ENCODE assay signal across 23 cellular contexts in the genomic region with DNA sequence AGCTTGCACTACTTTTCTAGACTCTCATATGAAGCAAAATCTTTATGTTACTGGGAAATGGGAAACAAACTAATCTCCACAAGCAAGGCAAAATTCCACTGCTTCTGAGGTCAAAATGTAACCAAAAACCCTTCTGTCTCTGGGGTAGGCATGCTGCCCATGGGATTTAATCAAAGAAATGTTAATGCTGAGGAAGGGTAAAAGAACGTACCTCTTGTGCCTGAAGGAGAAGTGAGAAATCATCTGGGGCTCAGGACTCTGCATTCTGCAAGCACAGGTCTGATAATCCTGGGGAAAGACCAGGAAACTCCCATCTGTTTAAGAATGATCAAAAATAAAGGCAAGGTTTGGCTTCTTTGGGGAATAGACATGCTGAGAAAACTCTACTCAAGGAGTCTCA.
A peak's percentile ranks its signal among the peaks of the same experiment; 100 is the strongest.
DNase-seq lines count a peak whose midpoint lies in the region; ATAC-seq and TF ChIP-seq lines count a peak whose summit lies in the region.
"Had no signal": no experiment of that assay in that cellular context is flagged by ENCODE, and none has a peak within 500 bp of the region (broad histone marks: within the 10 kb centered on the region; RNA-seq: fewer than 3 reads in every experiment).

No MANE protein-coding gene starts in this region.

- H3K9ac ChIP-seq in HUES6 (ENCODE audit: low read length) (no peak overlapping the region), mesendoderm (ENCODE audit: low read length) (no peak overlapping the region)
- H3K9ac ChIP-seq: GM23248 had no signal

- H3K4me1 Mint-ChIP-seq in WTC11, result peaks cover 65% of the 10 kb centered on the region
- H3K4me1 Mint-ChIP-seq: CD4-positive, CD25-positive, alpha-beta regulatory T cell; CD8-positive, alpha-beta memory T cell; IgD-negative memory B cell had no signal

- no peak for TF ChIP-seq CTCF in WTC11 (IDR thresholded peaks at IDR 0.05)

- H3K9me3 Mint-ChIP-seq in WTC11, result no peaks in the 10 kb centered on the region
- H3K9me3 Mint-ChIP-seq: IgD-negative memory B cell had no signal

- no peak overlapping the region for H3K4me2 ChIP-seq in mesendoderm (ENCODE audit: low read length)

- no peak overlapping the region for H3K23ac ChIP-seq in mesendoderm (ENCODE audit: low read length)

- POLR2A ChIA-PET in WTC11 (lab: Charles Lee), result no interaction called here

- no peak overlapping the region for H3K18ac ChIP-seq in mesendoderm (ENCODE audit: low read length)

- peak; percentile 63 for ATAC-seq in WTC11
- ATAC-seq in HG03520 (IDR thresholded peaks at IDR 0.05; ENCODE audit: unreplicated experiment), result no peak
- ATAC-seq in aorta (ENCODE audit: low FRiP score), result no peak
- ATAC-seq: GM12878, HepG2 had no signal

- H3K56ac ChIP-seq in mesendoderm (ENCODE audit: low read length), result peak overlapping the region; percentile 11

- no peaks in the 10 kb centered on the region for H3K36me3 ChIP-seq in HUES6 (ENCODE audit: control insufficient read depth, insufficient read depth, low read length)
- no peaks in the 10 kb centered on the region for H3K36me3 ChIP-seq in mesendoderm (ENCODE audit: control insufficient read depth, insufficient read depth, low read length)
- H3K36me3 ChIP-seq in aorta (ENCODE audit: control insufficient read depth in 1 of 2, insufficient read depth in 2 of 2, low read length in 1 of 2), result no peaks in the 10 kb centered on the region
- H3K36me3 ChIP-seq: BE2C had no signal

- H3K79me2 ChIP-seq in mesendoderm (ENCODE audit: control insufficient read depth, insufficient read depth, low read length), result peaks cover 23% of the 10 kb centered on the region

- DNase-seq in WTC11 (ENCODE audit: low spot score) (no peak), mesendoderm (peak; percentile 43), NCI-H748 treated with DMSO at 0.1 percent for 48 hours (lab: John Stamatoyannopoulos, UW) (no peak), aorta (no peak), NCI-H128 (lab: John Stamatoyannopoulos, UW; ENCODE audit: unreplicated experiment) (no peak)
- DNase-seq: ACHN; BE2C; C1 segment of cervical spinal cord; CD4-positive, CD25-positive, alpha-beta regulatory T cell; CD8-positive, alpha-beta memory T cell; COR-L47; DMS 273 treated with DMSO at 0.1 percent for 48 hours; DMS53; DND-41; EL; GM23248; H7; KBM-7 had no signal

- H4K8ac ChIP-seq in mesendoderm (ENCODE audit: low read depth, low read length), result no peak overlapping the region

- no peak overlapping the region for H2AK5ac ChIP-seq in mesendoderm (ENCODE audit: low read length)

- no peaks in the 10 kb centered on the region for H3K36me3 Mint-ChIP-seq in WTC11
- H3K36me3 Mint-ChIP-seq: CD4-positive, CD25-positive, alpha-beta regulatory T cell; CD8-positive, alpha-beta memory T cell; IgD-negative memory B cell had no signal

- intact Hi-C loops in aorta (cut with DNase I), result no loop called here

- CTCF ChIA-PET in WTC11 (lab: Charles Lee), result no interaction called here

- H3K9me3 ChIP-seq in HUES6 (ENCODE audit: control insufficient read depth, insufficient read depth, low read depth, low read length) (no peaks in the 10 kb centered on the region), aorta (ENCODE audit: control insufficient read depth, low read length) (no peaks in the 10 kb centered on the region)
- H3K9me3 ChIP-seq: BE2C had no signal

- H3K79me1 ChIP-seq in mesendoderm (ENCODE audit: low read length), result no peaks in the 10 kb centered on the region

- H3K27me3 Mint-ChIP-seq in WTC11 (ENCODE audit: low read depth), result no peaks in the 10 kb centered on the region
- H3K27me3 Mint-ChIP-seq: CD4-positive, CD25-positive, alpha-beta regulatory T cell; CD8-positive, alpha-beta memory T cell; IgD-negative memory B cell had no signal

- peak overlapping the region; percentile 88 for H3K27ac Mint-ChIP-seq in WTC11
- H3K27ac Mint-ChIP-seq: CD4-positive, CD25-positive, alpha-beta regulatory T cell; CD8-positive, alpha-beta memory T cell; IgD-negative memory B cell had no signal

- no peaks in the 10 kb centered on the region for H3K27me3 ChIP-seq in HUES6 (ENCODE audit: control insufficient read depth, insufficient read depth, low read length)
- H3K27me3 ChIP-seq in mesendoderm (ENCODE audit: insufficient read depth, low read length, poor library complexity), result no peaks in the 10 kb centered on the region
- no peaks in the 10 kb centered on the region for H3K27me3 ChIP-seq in aorta (ENCODE audit: control insufficient read depth in 1 of 2, insufficient read depth in 2 of 2, low read length in 1 of 2)
- H3K27me3 ChIP-seq: BE2C had no signal

- no peak overlapping the region for H2BK120ac ChIP-seq in mesendoderm (ENCODE audit: low read depth, low read length)

- H3K4me3 ChIP-seq in HUES6 (ENCODE audit: low read depth, low read length), result no peak overlapping the region
- H3K4me3 ChIP-seq in mesendoderm (ENCODE audit: low read length), result no peak overlapping the region
- no peak overlapping the region for H3K4me3 ChIP-seq in aorta (ENCODE audit: low read length in 2 of 2)
- H3K4me3 ChIP-seq: GM12878, GM23248 had no signal

- H3K4me1 ChIP-seq in HUES6 (ENCODE audit: control insufficient read depth, insufficient read depth, low read length) (peaks cover 33% of the 10 kb centered on the region), mesendoderm (ENCODE audit: control insufficient read depth, low read depth, low read length) (peaks cover 6% of the 10 kb centered on the region), aorta (ENCODE audit: control insufficient read depth in 1 of 2, insufficient read depth in 2 of 2, low read length in 2 of 2) (no peaks in the 10 kb centered on the region)
- H3K4me1 ChIP-seq: BE2C had no signal

- H2BK15ac ChIP-seq in mesendoderm (replicated peaks; ENCODE audit: low read depth), result no peak overlapping the region

- peak overlapping the region; percentile 54; the same call in 1 of the 2 replicates for H3K27ac ChIP-seq in HUES6 (ENCODE audit: low read depth, low read length)
- H3K27ac ChIP-seq in mesendoderm (ENCODE audit: low read depth, low read length), result no peak overlapping the region
- no peak overlapping the region for H3K27ac ChIP-seq in aorta (ENCODE audit: low read depth in 1 of 2, low read length in 2 of 2)
- H3K27ac ChIP-seq: GM23248 had no signal

- H3K4me3 Mint-ChIP-seq in WTC11, result no peak overlapping the region
- H3K4me3 Mint-ChIP-seq: CD4-positive, CD25-positive, alpha-beta regulatory T cell; CD8-positive, alpha-beta memory T cell; IgD-negative memory B cell had no signal

- no CpG with 5 or more reads among the region's 1 CpG for WGBS in mesendoderm (ENCODE audit: extremely low coverage, insufficient coverage, low lambda C conversion rate)
- WGBS in aorta, 2 donors, result 69 to 71% methylated on average over 1 of the region's 1 CpG

- H4K5ac ChIP-seq in mesendoderm (ENCODE audit: low read length), result no peak overlapping the region

- no peak overlapping the region for H2BK5ac ChIP-seq in mesendoderm (ENCODE audit: low read length)

- H3K4ac ChIP-seq in mesendoderm (ENCODE audit: low read depth, low read length), result no peak overlapping the region

TF ChIP-seq in WTC11, 78 proteins besides CTCF, POLR2A, EP300 and RAD21 (continues in another document):
- TF ChIP-seq ATF1 (CRISPR knock-in tag; IDR thresholded peaks at IDR 0.05), result no peak
- TF ChIP-seq ZNF317 (CRISPR knock-in tag; IDR thresholded peaks at IDR 0.05; ENCODE audit: borderline replicate concordance, low read depth), result no peak
- no peak for TF ChIP-seq ATF3 (CRISPR knock-in tag; conservative IDR thresholded peaks at IDR 0.05)
- TF ChIP-seq OVOL2 (CRISPR knock-in tag; IDR thresholded peaks at IDR 0.05; ENCODE audit: borderline replicate concordance), result no peak
- TF ChIP-seq, protein P1, sequence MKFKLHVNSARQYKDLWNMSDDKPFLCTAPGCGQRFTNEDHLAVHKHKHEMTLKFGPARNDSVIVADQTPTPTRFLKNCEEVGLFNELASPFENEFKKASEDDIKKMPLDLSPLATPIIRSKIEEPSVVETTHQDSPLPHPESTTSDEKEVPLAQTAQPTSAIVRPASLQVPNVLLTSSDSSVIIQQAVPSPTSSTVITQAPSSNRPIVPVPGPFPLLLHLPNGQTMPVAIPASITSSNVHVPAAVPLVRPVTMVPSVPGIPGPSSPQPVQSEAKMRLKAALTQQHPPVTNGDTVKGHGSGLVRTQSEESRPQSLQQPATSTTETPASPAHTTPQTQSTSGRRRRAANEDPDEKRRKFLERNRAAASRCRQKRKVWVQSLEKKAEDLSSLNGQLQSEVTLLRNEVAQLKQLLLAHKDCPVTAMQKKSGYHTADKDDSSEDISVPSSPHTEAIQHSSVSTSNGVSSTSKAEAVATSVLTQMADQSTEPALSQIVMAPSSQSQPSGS (CRISPR knock-in tag; IDR thresholded peaks at IDR 0.05; ENCODE audit: borderline replicate concordance, low read depth), result no peak
- TF ChIP-seq ZMAT4 (CRISPR knock-in tag; IDR thresholded peaks at IDR 0.05), result no peak
- no peak for TF ChIP-seq IRF2 (CRISPR knock-in tag; IDR thresholded peaks at IDR 0.05; ENCODE audit: borderline replicate concordance, low read depth)
- no peak for TF ChIP-seq CDX4 (CRISPR knock-in tag; IDR thresholded peaks at IDR 0.05; ENCODE audit: borderline replicate concordance)
- TF ChIP-seq KAT7 (CRISPR knock-in tag; IDR thresholded peaks at IDR 0.05; ENCODE audit: borderline replicate concordance), result no peak
- no peak for TF ChIP-seq CBFB (CRISPR knock-in tag; IDR thresholded peaks at IDR 0.05; ENCODE audit: low read depth)
- TF ChIP-seq ZNF263 (CRISPR knock-in tag; IDR thresholded peaks at IDR 0.05; ENCODE audit: low read depth), result no peak
- TF ChIP-seq USF1 (CRISPR knock-in tag; IDR thresholded peaks at IDR 0.05), result no peak
